12 cellular contexts compared by ENCODE assay signal in genomic region chr18:50816767-50817166, GRCh38. TPM values are rescaled to one million over a fixed set of nuclear protein-coding genes. Genes with fewer than 3 reads are reported as not detected.
DNase-seq lines count a peak whose midpoint lies in the region; ATAC-seq and TF ChIP-seq lines count a peak whose summit lies in the region.
"Had no signal": no experiment of that assay in that cellular context is flagged by ENCODE, and none has a peak within 500 bp of the region (broad histone marks: within the 10 kb centered on the region; RNA-seq: fewer than 3 reads in every experiment).

No MANE protein-coding gene starts in this region.

- ATAC-seq in GM18868 (IDR thresholded peaks at IDR 0.05; ENCODE audit: unreplicated experiment) (peak; percentile 55), HG03469 (IDR thresholded peaks at IDR 0.05; ENCODE audit: unreplicated experiment) (peak; percentile 42)
- ATAC-seq in stimulated activated memory B cell treated with anti-CD40 and anti-IgM and Interleukin-4, amounts not matched to agents 10 μg/mL and 1 μg/mL and 100 μg/mL, for 72 hours, result peak; percentile 85
- ATAC-seq: activated CD8-positive, alpha-beta memory T cell treated with anti-CD3 and anti-CD28 coated beads, Interleukin-2, amount 10 ng/mL, durations not matched to agents 7 days and 5 days had no signal

- no peaks in the 10 kb centered on the region for H3K36me3 Mint-ChIP-seq in stimulated activated memory B cell treated with anti-CD40 and anti-IgM and Interleukin-4, amounts not matched to agents 10 μg/mL and 1 μg/mL and 100 μg/mL, for 72 hours
- H3K36me3 Mint-ChIP-seq in activated naive CD4-positive, alpha-beta T cell treated with anti-CD3 and anti-CD28 coated beads, Interleukin-2, amount 10 ng/mL, durations not matched to agents 7 days and 5 days, result no peaks in the 10 kb centered on the region
- H3K36me3 Mint-ChIP-seq in glutamatergic neuron (ENCODE audit: unreplicated experiment), result no peaks in the 10 kb centered on the region
- H3K36me3 Mint-ChIP-seq: activated CD8-positive, alpha-beta memory T cell treated with anti-CD3 and anti-CD28 coated beads, Interleukin-2, amount 10 ng/mL, durations not matched to agents 7 days and 5 days had no signal

- no peak overlapping the region for H3K4me3 Mint-ChIP-seq in stimulated activated memory B cell treated with anti-CD40 and anti-IgM and Interleukin-4, amounts not matched to agents 10 μg/mL and 1 μg/mL and 100 μg/mL, for 72 hours
- no peak overlapping the region for H3K4me3 Mint-ChIP-seq in activated naive CD4-positive, alpha-beta T cell treated with anti-CD3 and anti-CD28 coated beads, Interleukin-2, amount 10 ng/mL, durations not matched to agents 7 days and 5 days
- H3K4me3 Mint-ChIP-seq in glutamatergic neuron (ENCODE audit: unreplicated experiment), result no peak overlapping the region
- H3K4me3 Mint-ChIP-seq: activated CD8-positive, alpha-beta memory T cell treated with anti-CD3 and anti-CD28 coated beads, Interleukin-2, amount 10 ng/mL, durations not matched to agents 7 days and 5 days had no signal

- peak; percentile 67 for DNase-seq in epithelial cell of proximal tubule (ENCODE audit: low read depth)
- no peak for DNase-seq in activated naive CD4-positive, alpha-beta T cell treated with anti-CD3 and anti-CD28 coated beads, Interleukin-2, amount 10 ng/mL, durations not matched to agents 7 days and 5 days
- no peak for DNase-seq in glutamatergic neuron
- DNase-seq in NOMO-1 treated with dmso at 0.1 percent for 144 hours (lab: John Stamatoyannopoulos, UW; ENCODE audit: unreplicated experiment), result no peak
- DNase-seq: activated CD8-positive, alpha-beta memory T cell treated with anti-CD3 and anti-CD28 coated beads, Interleukin-2, amount 10 ng/mL, durations not matched to agents 7 days and 5 days; effector memory CD4-positive, alpha-beta T cell; NCI-H345; stimulated activated CD4-positive, alpha-beta T cell treated with anti-CD3 and anti-CD28 coated beads, Interleukin-4, amount 100 ng/mL, for 4 hours had no signal

- no peak overlapping the region for H3K4me3 ChIP-seq in epithelial cell of proximal tubule (ENCODE audit: low read depth, low read length)
- H3K4me3 ChIP-seq: prostate gland had no signal

- H3K4me1 Mint-ChIP-seq in stimulated activated memory B cell treated with anti-CD40 and anti-IgM and Interleukin-4, amounts not matched to agents 10 μg/mL and 1 μg/mL and 100 μg/mL, for 72 hours, result peaks cover 20% of the 10 kb centered on the region
- H3K4me1 Mint-ChIP-seq in activated naive CD4-positive, alpha-beta T cell treated with anti-CD3 and anti-CD28 coated beads, Interleukin-2, amount 10 ng/mL, durations not matched to agents 7 days and 5 days, result no peaks in the 10 kb centered on the region
- peaks cover 4% of the 10 kb centered on the region for H3K4me1 Mint-ChIP-seq in glutamatergic neuron (ENCODE audit: low read depth, unreplicated experiment)
- H3K4me1 Mint-ChIP-seq: activated CD8-positive, alpha-beta memory T cell treated with anti-CD3 and anti-CD28 coated beads, Interleukin-2, amount 10 ng/mL, durations not matched to agents 7 days and 5 days had no signal

- no peaks in the 10 kb centered on the region for H3K9me3 Mint-ChIP-seq in stimulated activated memory B cell treated with anti-CD40 and anti-IgM and Interleukin-4, amounts not matched to agents 10 μg/mL and 1 μg/mL and 100 μg/mL, for 72 hours
- no peaks in the 10 kb centered on the region for H3K9me3 Mint-ChIP-seq in activated naive CD4-positive, alpha-beta T cell treated with anti-CD3 and anti-CD28 coated beads, Interleukin-2, amount 10 ng/mL, durations not matched to agents 7 days and 5 days
- no peaks in the 10 kb centered on the region for H3K9me3 Mint-ChIP-seq in glutamatergic neuron (ENCODE audit: unreplicated experiment)

- no peaks in the 10 kb centered on the region for H3K27me3 Mint-ChIP-seq in stimulated activated memory B cell treated with anti-CD40 and anti-IgM and Interleukin-4, amounts not matched to agents 10 μg/mL and 1 μg/mL and 100 μg/mL, for 72 hours
- peaks cover 23% of the 10 kb centered on the region for H3K27me3 Mint-ChIP-seq in activated naive CD4-positive, alpha-beta T cell treated with anti-CD3 and anti-CD28 coated beads, Interleukin-2, amount 10 ng/mL, durations not matched to agents 7 days and 5 days
- H3K27me3 Mint-ChIP-seq in glutamatergic neuron (ENCODE audit: unreplicated experiment), result peaks cover 2% of the 10 kb centered on the region

- TF ChIP-seq CTCF in epithelial cell of proximal tubule (conservative IDR thresholded peaks at IDR 0.05; ENCODE audit: low read depth, low read length) (no peak), glutamatergic neuron (IDR thresholded peaks at IDR 0.05; ENCODE audit: partially characterized antibody, unreplicated experiment) (no peak)

- H3K27ac Mint-ChIP-seq in stimulated activated memory B cell treated with anti-CD40 and anti-IgM and Interleukin-4, amounts not matched to agents 10 μg/mL and 1 μg/mL and 100 μg/mL, for 72 hours, result no peak overlapping the region
- no peak overlapping the region for H3K27ac Mint-ChIP-seq in activated naive CD4-positive, alpha-beta T cell treated with anti-CD3 and anti-CD28 coated beads, Interleukin-2, amount 10 ng/mL, durations not matched to agents 7 days and 5 days
- no peak overlapping the region for H3K27ac Mint-ChIP-seq in glutamatergic neuron (ENCODE audit: unreplicated experiment)
- H3K27ac Mint-ChIP-seq: activated CD8-positive, alpha-beta memory T cell treated with anti-CD3 and anti-CD28 coated beads, Interleukin-2, amount 10 ng/mL, durations not matched to agents 7 days and 5 days had no signal

- CTCF ChIA-PET in activated naive CD4-positive, alpha-beta T cell treated with anti-CD3 and anti-CD28 coated beads, Interleukin-2, amount 10 ng/mL, durations not matched to agents 7 days and 5 days (lab: Charles Lee), result interaction anchor here (0.8 to 1.9 kb wide), 2 partner anchors 235 to 851 kb away, joined by 3 to 5 read pairs; no protein-coding TSS in a partner anchor

RNA-seq across cellular contexts. Expression of gene MRO, which starts 3.0 kb away (rescaled TPM):
- not detected in 2 replicates for total RNA-seq in epithelial cell of proximal tubule
- not detected for total RNA-seq in glutamatergic neuron (ENCODE audit: unreplicated experiment)
- total RNA-seq: activated CD8-positive, alpha-beta memory T cell treated with anti-CD3 and anti-CD28 coated beads, Interleukin-2, amount 10 ng/mL, durations not matched to agents 7 days and 5 days had no signal
